In the genomic region with DNA sequence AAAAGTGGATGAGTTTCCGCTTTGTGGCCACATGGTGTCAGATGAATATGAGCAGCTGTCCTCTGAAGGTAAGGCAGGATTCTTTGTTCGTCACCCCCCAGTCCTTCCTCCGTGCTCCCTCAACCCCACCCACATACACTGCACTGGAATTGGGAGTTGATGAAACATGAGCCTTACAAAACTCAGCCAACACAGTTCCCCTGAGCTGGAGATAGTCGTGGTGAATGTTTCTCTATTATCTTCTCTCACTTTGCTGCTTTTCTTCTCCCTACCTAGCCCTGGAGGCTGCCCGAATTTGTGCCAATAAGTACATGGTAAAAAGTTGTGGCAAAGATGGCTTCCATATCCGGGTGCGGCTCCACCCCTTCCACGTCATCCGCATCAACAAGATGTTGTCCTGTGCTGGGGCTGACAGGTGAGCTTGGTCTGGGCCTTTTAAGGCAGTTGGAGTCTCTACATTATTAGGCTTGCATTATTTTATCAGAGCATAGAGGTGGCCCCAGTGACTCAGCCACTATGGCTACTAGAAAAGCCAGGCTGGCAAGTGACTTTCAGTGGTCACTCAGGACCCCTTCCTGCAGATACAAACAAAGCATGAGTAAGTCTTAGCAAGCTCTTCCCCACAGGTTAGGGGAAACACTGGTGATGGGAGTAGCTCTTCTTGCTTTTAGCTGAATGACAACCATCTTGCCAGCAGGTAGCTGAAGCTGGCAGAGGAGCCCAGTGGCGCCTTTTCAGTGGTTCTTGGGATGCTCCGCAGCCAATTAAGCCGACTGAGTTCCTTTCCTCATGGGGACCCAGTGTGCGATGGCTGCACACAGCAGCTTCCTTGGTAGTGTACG, we compare ENCODE assay signal across 8 cellular contexts. TPM values are rescaled to one million over a fixed set of nuclear protein-coding genes. Genes with fewer than 3 reads are reported as not detected.
A peak's percentile ranks its signal among the peaks of the same experiment; 100 is the strongest.
DNase-seq lines count a peak whose midpoint lies in the region; ATAC-seq and TF ChIP-seq lines count a peak whose summit lies in the region.

No MANE protein-coding gene starts in this region.

- H4K20me1 ChIP-seq in OCI-LY3 (ENCODE audit: insufficient read depth, low read length) = peaks cover 11% of the 10 kb centered on the region; the same call in 1 of the 2 replicates

- H3K9me3 ChIP-seq in CD4-positive, alpha-beta memory T cell (ENCODE audit: control insufficient read depth in 1 of 2, low read length in 2 of 2) = no peaks in the 10 kb centered on the region
- no peaks in the 10 kb centered on the region for H3K9me3 ChIP-seq in OCI-LY3 (ENCODE audit: insufficient read depth, low read length)

- peak in 4 of 5 donors; percentile 42 to 74 (median 51) for DNase-seq in CD4-positive, alpha-beta memory T cell
- DNase-seq in NCI-H1930 (lab: John Stamatoyannopoulos, UW) (no peak), DMS153 (lab: John Stamatoyannopoulos, UW) (no peak), DMS 273 treated with DMSO at 0.1 percent for 48 hours (lab: John Stamatoyannopoulos, UW) (no peak)

- H3K36me3 Mint-ChIP-seq in CD4-positive, alpha-beta memory T cell = peaks cover 19 to 34% of the 10 kb centered on the region in 2 donors
- peaks cover 33% of the 10 kb centered on the region for H3K36me3 Mint-ChIP-seq in nephron (ENCODE audit: low read depth)

- H3K79me2 ChIP-seq in OCI-LY3 (ENCODE audit: low read length) = peaks cover 26% of the 10 kb centered on the region

- H3K27me3 ChIP-seq in CD4-positive, alpha-beta memory T cell (ENCODE audit: insufficient read depth, low read length) = no peaks in the 10 kb centered on the region
- H3K27me3 ChIP-seq in OCI-LY3 (ENCODE audit: low read depth, low read length) = no peaks in the 10 kb centered on the region

- H3K27me3 Mint-ChIP-seq in CD4-positive, alpha-beta memory T cell = no peaks in the 10 kb centered on the region
- peaks cover 5% of the 10 kb centered on the region for H3K27me3 Mint-ChIP-seq in nephron (ENCODE audit: low read depth)

- no peak for TF ChIP-seq CTCF in OCI-LY3 (IDR thresholded peaks at IDR 0.05; ENCODE audit: low read depth, low read length)
- no peak for TF ChIP-seq CTCF in nephron (IDR thresholded peaks at IDR 0.05; ENCODE audit: unreplicated experiment in 3 of 3)

- peaks cover 7 to 32% (median 17%) of the 10 kb centered on the region in 4 donors for H3K4me1 Mint-ChIP-seq in CD4-positive, alpha-beta memory T cell
- peaks cover 11% of the 10 kb centered on the region for H3K4me1 Mint-ChIP-seq in nephron

- peak overlapping the region; percentile 100 for H3K4me2 ChIP-seq in OCI-LY3 (ENCODE audit: low read length)

- peaks cover 23% of the 10 kb centered on the region for H3K36me3 ChIP-seq in CD4-positive, alpha-beta memory T cell (ENCODE audit: insufficient read depth, low read length)
- H3K36me3 ChIP-seq in OCI-LY3 (replicated peaks; ENCODE audit: low read depth, low read length) = peaks cover 27% of the 10 kb centered on the region

- H3K4me1 ChIP-seq in CD4-positive, alpha-beta memory T cell (ENCODE audit: insufficient read depth, low read length) = peaks cover 15% of the 10 kb centered on the region
- peaks cover 11% of the 10 kb centered on the region for H3K4me1 ChIP-seq in OCI-LY3 (ENCODE audit: low read length)

- POLR2A ChIA-PET in CD4-positive, alpha-beta memory T cell (lab: Charles Lee; ENCODE audit: partially characterized antibody) = interaction anchor here (0.6 to 6.0 kb wide), 20 partner anchors 12 to 386 kb away, joined by 3 to 111 read pairs (median 11); partner anchors contain the start of genes ATP6AP1, DNASE1L1, EMD and FAM3A

- H3K9me3 Mint-ChIP-seq in CD4-positive, alpha-beta memory T cell = peaks cover 0 to 13% (median 0%) of the 10 kb centered on the region in 8 donors
- H3K9me3 Mint-ChIP-seq in nephron = peaks cover 17% of the 10 kb centered on the region

- H3K9ac ChIP-seq in OCI-LY3 (ENCODE audit: low read length) = peak overlapping the region; percentile 97

- H3K27ac ChIP-seq in CD4-positive, alpha-beta memory T cell (ENCODE audit: low read depth, low read length) = peak overlapping the region; percentile 96
- H3K27ac ChIP-seq in OCI-LY3 (ENCODE audit: low read length) (peak overlapping the region; percentile 92), cingulate gyrus (ENCODE audit: low read depth, low read length) (peak overlapping the region; percentile 29)

- no peak for ATAC-seq in HG03159 (IDR thresholded peaks at IDR 0.05; ENCODE audit: unreplicated experiment)

- H2AFZ ChIP-seq in OCI-LY3 (ENCODE audit: low read depth, low read length) = no peak overlapping the region

- peak overlapping the region; percentile 99 to 100 (median 99) for H3K27ac Mint-ChIP-seq in CD4-positive, alpha-beta memory T cell
- H3K27ac Mint-ChIP-seq in nephron = peak overlapping the region; percentile 99 to 100 (median 100)

- H3K4me3 ChIP-seq in CD4-positive, alpha-beta memory T cell (ENCODE audit: low read length in 2 of 2) = peak overlapping the region; percentile 55 to 95
- H3K4me3 ChIP-seq in OCI-LY3 (ENCODE audit: low read length) = peak overlapping the region; percentile 92

- H3K4me3 Mint-ChIP-seq in CD4-positive, alpha-beta memory T cell = peak overlapping the region; percentile 96 to 99 (median 99)
- H3K4me3 Mint-ChIP-seq in nephron = peak overlapping the region; percentile 98 to 99 (median 99)

- intact Hi-C loops in CD4-positive, alpha-beta memory T cell (cut with micrococcal nuclease) = no loop called here

- CTCF ChIA-PET in CD4-positive, alpha-beta memory T cell (lab: Charles Lee; ENCODE audit: partially characterized antibody) = interaction anchor here (0.9 to 3.1 kb wide), 9 partner anchors 8 to 135 kb away, joined by 3 to 26 read pairs (median 4); partner anchors contain the start of gene SLC10A3

RNA-seq across cellular contexts. Expression of gene RPL10, which starts 1.6 kb away (rescaled TPM):
- 1,000 to 10,000 TPM; 5,157 to 5,386 TPM for total RNA-seq in CD4-positive, alpha-beta memory T cell
- polyA plus RNA-seq in CD4-positive, alpha-beta memory T cell = 1,000 to 10,000 TPM; 4,018 to 5,740 TPM

RNA-seq across cellular contexts. Expression of gene DNASE1L1, which starts 9.3 kb away (rescaled TPM):
- total RNA-seq in CD4-positive, alpha-beta memory T cell = 10 to 100 TPM; 25.3 to 26.3 TPM
- polyA plus RNA-seq in CD4-positive, alpha-beta memory T cell = 10 to 100 TPM; 14.0 to 16.2 TPM

RNA-seq across cellular contexts. Expression of gene TAFAZZIN, which starts 11.6 kb away (rescaled TPM):
- 100 to 1,000 TPM; 139 to 141 TPM for total RNA-seq in CD4-positive, alpha-beta memory T cell
- 10 to 100 TPM; 47.3 to 48.2 TPM for polyA plus RNA-seq in CD4-positive, alpha-beta memory T cell

RNA-seq across cellular contexts. Expression of gene EMD, which starts 20.7 kb away (rescaled TPM):
- total RNA-seq in CD4-positive, alpha-beta memory T cell = 10 to 100 TPM; 84.3 to 88.7 TPM
- polyA plus RNA-seq in CD4-positive, alpha-beta memory T cell = 10 to 100 TPM; 30.3 to 38.2 TPM

RNA-seq across cellular contexts. Expression of gene FLNA, which starts 25.3 kb away (rescaled TPM):
- total RNA-seq in CD4-positive, alpha-beta memory T cell = 100 to 1,000 TPM; 839 to 871 TPM
- 100 to 1,000 TPM in 1 of 2 donors, 10 to 100 TPM in 1; 87.4 to 683 TPM for polyA plus RNA-seq in CD4-positive, alpha-beta memory T cell

Comparison
In these comparisons a context has a peak if more than half of its experiments do, and no peak if none do; other contexts are left out.
1. DNase-seq: peak in CD4-positive, alpha-beta memory T cell (4 of 5); none in NCI-H1930 (0 of 2), DMS153 (single experiment) and DMS 273 treated with DMSO at 0.1 percent for 48 hours (single experiment).
2. H3K27ac ChIP-seq: peak in every context shown above with its lines; median percentile 96 in CD4-positive, alpha-beta memory T cell; 92 in OCI-LY3; 29 in cingulate gyrus.